Comparison of ENCODE assay signal across 20 cellular contexts in the genomic region with DNA sequence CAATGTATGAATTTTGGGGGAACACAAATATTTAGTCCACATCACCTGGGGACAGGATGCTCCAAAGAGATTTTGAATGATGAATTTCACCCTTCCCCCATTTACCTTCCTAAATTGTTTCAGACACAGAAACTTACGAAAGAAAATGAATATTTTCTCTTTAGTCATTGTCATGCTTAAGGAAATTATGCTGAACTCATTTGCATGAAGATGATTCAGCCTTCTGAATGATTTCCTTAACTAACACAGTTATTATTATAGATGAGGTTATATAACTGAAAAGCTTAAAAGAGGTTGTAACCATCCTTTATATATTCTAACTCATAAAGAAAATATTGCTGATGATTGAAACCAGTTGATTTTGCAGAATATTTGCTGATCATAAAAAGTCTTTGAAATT.
DNase-seq lines count a peak whose midpoint lies in the region; ATAC-seq and TF ChIP-seq lines count a peak whose summit lies in the region.
"Had no signal": no experiment of that assay in that cellular context is flagged by ENCODE, and none has a peak within 500 bp of the region (broad histone marks: within the 10 kb centered on the region; RNA-seq: fewer than 3 reads in every experiment).

No MANE protein-coding gene starts in this region.

- peaks cover 13% of the 10 kb centered on the region for H3K9me3 Mint-ChIP-seq in mesothelial cell of epicardium

- no peak overlapping the region for H2AFZ ChIP-seq in GM23248

- H3K4me1 Mint-ChIP-seq in mesothelial cell of epicardium, result no peaks in the 10 kb centered on the region
- H3K4me1 Mint-ChIP-seq: CD4-positive, CD25-positive, alpha-beta regulatory T cell had no signal

- ATAC-seq in RWPE2 (ENCODE audit: low read depth) (no peak), HG03280 (IDR thresholded peaks at IDR 0.05; ENCODE audit: unreplicated experiment) (no peak)
- ATAC-seq: HepG2, K562 had no signal

- H3K4me3 Mint-ChIP-seq in mesothelial cell of epicardium, result no peak overlapping the region
- H3K4me3 Mint-ChIP-seq: CD4-positive, CD25-positive, alpha-beta regulatory T cell had no signal

- 3 to 9% methylated on average over 1 of the region's 1 CpG for WGBS in GM23248 (ENCODE audit: low coverage in 1 of 2, low lambda C conversion rate in 2 of 2, missing lambda C conversion rate in 2 of 2), 2 experiments

- TF ChIP-seq CTCF in RWPE2 (IDR thresholded peaks at IDR 0.05; ENCODE audit: poor library complexity, severe bottlenecking) (no peak), dorsolateral prefrontal cortex (IDR thresholded peaks at IDR 0.05 in 54 of 56, conservative IDR thresholded peaks at IDR 0.05 in 2 of 56; ENCODE audit: low read depth in 1 of 56, partially characterized antibody in 56 of 56) (no peak), mesothelial cell of epicardium (IDR thresholded peaks at IDR 0.05; ENCODE audit: unreplicated experiment) (no peak)

- peak overlapping the region; percentile 93 for H3K27ac ChIP-seq in GM23248
- peak overlapping the region; percentile 45 for H3K27ac ChIP-seq in RWPE2 (ENCODE audit: poor library complexity, severe bottlenecking)
- peak overlapping the region in 40 of 59 donors; percentile 1 to 82 (median 54) for H3K27ac ChIP-seq in dorsolateral prefrontal cortex
- H3K27ac ChIP-seq: HL-60 had no signal

- H3K27me3 ChIP-seq in GM23248 (replicated peaks; ENCODE audit: insufficient read depth), result no peaks in the 10 kb centered on the region
- no peaks in the 10 kb centered on the region for H3K27me3 ChIP-seq in RWPE2 (ENCODE audit: insufficient read depth, poor library complexity, severe bottlenecking)
- no peaks in the 10 kb centered on the region for H3K27me3 ChIP-seq in dorsolateral prefrontal cortex

- peak overlapping the region; percentile 80 for H3K4me2 ChIP-seq in GM23248 (ENCODE audit: unreplicated experiment)

- H3K36me3 ChIP-seq in GM23248 (ENCODE audit: low read depth) (no peaks in the 10 kb centered on the region), RWPE2 (ENCODE audit: low read depth) (no peaks in the 10 kb centered on the region)

- peaks cover 3% of the 10 kb centered on the region for H3K27me3 Mint-ChIP-seq in mesothelial cell of epicardium (ENCODE audit: low read depth)
- H3K27me3 Mint-ChIP-seq: CD4-positive, CD25-positive, alpha-beta regulatory T cell had no signal

- peaks cover 49% of the 10 kb centered on the region for H3K4me1 ChIP-seq in GM23248 (ENCODE audit: insufficient read depth)
- peaks cover 20% of the 10 kb centered on the region for H3K4me1 ChIP-seq in RWPE2 (ENCODE audit: insufficient read depth, poor library complexity, severe bottlenecking)

- peak; percentile 58 for DNase-seq in GM23248
- no peak for DNase-seq in RWPE2 (ENCODE audit: low spot score)
- no peak for DNase-seq in dorsolateral prefrontal cortex
- DNase-seq in renal cortical epithelial cell (ENCODE audit: low read depth), result peak; percentile 17
- no peak for DNase-seq in kidney tubule cell (ENCODE audit: low spot score)
- no peak for DNase-seq in mesothelial cell of epicardium (ENCODE audit: low spot score in 2 of 2, unreplicated experiment in 2 of 2)
- DNase-seq in NOMO-1 treated with dmso at 0.1 percent for 144 hours (lab: John Stamatoyannopoulos, UW; ENCODE audit: unreplicated experiment), result no peak
- DNase-seq: CD4-positive, CD25-positive, alpha-beta regulatory T cell; DND-41; NCI-H1092; NCI-H1436; NCI-H187 treated with DMSO at 0.1 percent for 48 hours; NCI-H2107; NCI-H446 treated with DMSO at 0.1 percent for 48 hours; NCI-H526 treated with DMSO at 0.1 percent for 48 hours; SHP77 had no signal

- H4K20me1 ChIP-seq in GM23248 (ENCODE audit: insufficient read depth), result no peaks in the 10 kb centered on the region

- H3K36me3 Mint-ChIP-seq in mesothelial cell of epicardium, result no peaks in the 10 kb centered on the region
- H3K36me3 Mint-ChIP-seq: CD4-positive, CD25-positive, alpha-beta regulatory T cell had no signal

- H3K9me3 ChIP-seq in GM23248 (ENCODE audit: low read depth) (no peaks in the 10 kb centered on the region), RWPE2 (ENCODE audit: severe bottlenecking) (no peaks in the 10 kb centered on the region)

- H3K9me2 ChIP-seq in GM23248 (ENCODE audit: insufficient read depth), result no peaks in the 10 kb centered on the region

- intact Hi-C loops in dorsolateral prefrontal cortex (cut with DNase I), result no loop called here

- H3K4me3 ChIP-seq in GM23248 (peak overlapping the region; percentile 35), RWPE2 (ENCODE audit: severe bottlenecking) (no peak overlapping the region), dorsolateral prefrontal cortex (no peak overlapping the region)
- H3K4me3 ChIP-seq: K562 had no signal

- no peak overlapping the region for H3K27ac Mint-ChIP-seq in mesothelial cell of epicardium
- H3K27ac Mint-ChIP-seq: CD4-positive, CD25-positive, alpha-beta regulatory T cell had no signal

- no peaks in the 10 kb centered on the region for H3K79me2 ChIP-seq in GM23248 (ENCODE audit: insufficient read depth)

- in situ Hi-C loops in GM23248 (cut with MboI), result no loop called here

- H3K9ac ChIP-seq in GM23248, result peak overlapping the region; percentile 36

- H3F3A ChIP-seq in GM23248 (ENCODE audit: insufficient read depth), result peaks cover 55% of the 10 kb centered on the region

Comparison
In these comparisons a context has a peak if more than half of its experiments do, and no peak if none do; other contexts are left out.
1. DNase-seq: peak in GM23248 (single experiment) and renal cortical epithelial cell (single experiment); none in RWPE2 (single experiment), dorsolateral prefrontal cortex (0 of 10), kidney tubule cell (single experiment), mesothelial cell of epicardium (0 of 2) and NOMO-1 treated with dmso at 0.1 percent for 144 hours (single experiment).
2. Peak in every context shown above with its lines, with median percentiles within 50 percentile points of each other: H3K27ac ChIP-seq.